In genomic region chr5:73204302-73204701, GRCh38 we compare ENCODE assay signal across 19 cellular contexts. TPM values are rescaled to one million over a fixed set of nuclear protein-coding genes. Genes with fewer than 3 reads are reported as not detected.
A peak's percentile ranks its signal among the peaks of the same experiment; 100 is the strongest.
DNase-seq lines count a peak whose midpoint lies in the region; TF ChIP-seq lines count a peak whose summit lies in the region.
"Had no signal": no experiment of that assay in that cellular context is flagged by ENCODE, and none has a peak within 500 bp of the region (broad histone marks: within the 10 kb centered on the region; RNA-seq: fewer than 3 reads in every experiment).

No MANE protein-coding gene starts in this region.

- H3K4me3 ChIP-seq in Jurkat, Clone E6-1 (ENCODE audit: low read length) = no peak overlapping the region
- no peak overlapping the region for H3K4me3 ChIP-seq in ascending aorta
- H3K4me3 ChIP-seq: adrenal gland, lung, prostate gland, tibial artery had no signal

- peaks cover 37% of the 10 kb centered on the region for H3K27me3 Mint-ChIP-seq in nephron progenitor cell (ENCODE audit: low read depth, poor library complexity)
- H3K27me3 Mint-ChIP-seq in activated CD4-positive, alpha-beta T cell treated with anti-CD3 and anti-CD28 coated beads, Interleukin-2, amount 10 ng/mL, durations not matched to agents 7 days and 5 days = peaks cover 55% of the 10 kb centered on the region

- H3K36me3 ChIP-seq in ascending aorta = no peaks in the 10 kb centered on the region
- H3K36me3 ChIP-seq: adrenal gland, prostate gland, tibial artery had no signal

- no peaks in the 10 kb centered on the region for H3K27me3 ChIP-seq in ascending aorta

- no peak overlapping the region for H3K27ac Mint-ChIP-seq in nephron progenitor cell
- no peak overlapping the region for H3K27ac Mint-ChIP-seq in activated CD4-positive, alpha-beta T cell treated with anti-CD3 and anti-CD28 coated beads, Interleukin-2, amount 10 ng/mL, durations not matched to agents 7 days and 5 days
- H3K27ac Mint-ChIP-seq: activated T-helper 2 cell treated with anti-CD3 and anti-CD28 coated beads, Interferon-gamma antibody, Interleukin-2, Interleukin-4, amounts not matched to agents 10 μg/mL and 5 μg/mL and 100 μg/mL, durations not matched to agents 14 hours and 24 hours and 36 hours; effector memory CD8-positive, alpha-beta T cell had no signal

- POLR2A ChIA-PET in activated CD4-positive, alpha-beta T cell treated with anti-CD3 and anti-CD28 coated beads, Interleukin-2, amount 10 ng/mL, durations not matched to agents 7 days and 5 days (lab: Charles Lee) = no interaction called here

- peak; percentile 53 for DNase-seq in Jurkat, Clone E6-1 (ENCODE audit: low read depth, low spot score)
- DNase-seq in NCI-H2029 (lab: John Stamatoyannopoulos, UW) = peak; percentile 93
- DNase-seq in NCI-H526 treated with DMSO at 0.1 percent for 48 hours (lab: John Stamatoyannopoulos, UW) = peak; percentile 68
- DNase-seq in myocyte (ENCODE audit: low read depth) = peak; percentile 85
- DNase-seq in nephron progenitor cell = no peak
- DNase-seq in ascending aorta (ENCODE audit: low spot score in 2 of 2) = no peak
- DNase-seq in activated CD4-positive, alpha-beta T cell treated with anti-CD3 and anti-CD28 coated beads, Interleukin-2, amount 10 ng/mL, durations not matched to agents 7 days and 5 days = no peak
- DNase-seq in AG08395 (ENCODE audit: low spot score) = no peak
- DNase-seq: adrenal gland; effector memory CD8-positive, alpha-beta T cell; GF-D8; head of caudate nucleus; naive thymus-derived CD8-positive, alpha-beta T cell; tibial artery had no signal

- intact Hi-C loops in ascending aorta (cut with DNase I) = loop anchor here (5.0 kb wide), 1 partner anchor 122 kb away; no protein-coding TSS in a partner anchor

- no peak overlapping the region for H3K4me3 Mint-ChIP-seq in nephron progenitor cell
- H3K4me3 Mint-ChIP-seq in activated CD4-positive, alpha-beta T cell treated with anti-CD3 and anti-CD28 coated beads, Interleukin-2, amount 10 ng/mL, durations not matched to agents 7 days and 5 days = no peak overlapping the region
- H3K4me3 Mint-ChIP-seq: central memory CD8-positive, alpha-beta T cell; effector memory CD8-positive, alpha-beta T cell; naive thymus-derived CD8-positive, alpha-beta T cell had no signal

- H3K4me1 ChIP-seq in ascending aorta = no peaks in the 10 kb centered on the region
- H3K4me1 ChIP-seq: adrenal gland, prostate gland had no signal

- CTCF ChIA-PET in activated CD4-positive, alpha-beta T cell treated with anti-CD3 and anti-CD28 coated beads, Interleukin-2, amount 10 ng/mL, durations not matched to agents 7 days and 5 days (lab: Charles Lee) = interaction anchor here (1.3 kb wide), 1 partner anchor 12 kb away, joined by 6 read pairs; no protein-coding TSS in a partner anchor

- TF ChIP-seq CTCF in nephron progenitor cell (IDR thresholded peaks at IDR 0.05) = no peak
- no peak for TF ChIP-seq CTCF in ascending aorta (IDR thresholded peaks at IDR 0.05)

- H3K36me3 Mint-ChIP-seq in nephron progenitor cell (ENCODE audit: low read depth) = peaks cover 10% of the 10 kb centered on the region
- no peaks in the 10 kb centered on the region for H3K36me3 Mint-ChIP-seq in activated CD4-positive, alpha-beta T cell treated with anti-CD3 and anti-CD28 coated beads, Interleukin-2, amount 10 ng/mL, durations not matched to agents 7 days and 5 days (ENCODE audit: low read depth)

- H3K4me1 Mint-ChIP-seq in nephron progenitor cell = peaks cover 34% of the 10 kb centered on the region
- H3K4me1 Mint-ChIP-seq in activated CD4-positive, alpha-beta T cell treated with anti-CD3 and anti-CD28 coated beads, Interleukin-2, amount 10 ng/mL, durations not matched to agents 7 days and 5 days = peaks cover 3% of the 10 kb centered on the region

- H3K9me3 ChIP-seq in ascending aorta = no peaks in the 10 kb centered on the region
- H3K9me3 ChIP-seq: adrenal gland, prostate gland had no signal

- peaks cover 24% of the 10 kb centered on the region for H3K9me3 Mint-ChIP-seq in nephron progenitor cell
- peaks cover 5% of the 10 kb centered on the region for H3K9me3 Mint-ChIP-seq in activated CD4-positive, alpha-beta T cell treated with anti-CD3 and anti-CD28 coated beads, Interleukin-2, amount 10 ng/mL, durations not matched to agents 7 days and 5 days
- H3K9me3 Mint-ChIP-seq: central memory CD8-positive, alpha-beta T cell had no signal

- H3K27ac ChIP-seq in ascending aorta = no peak overlapping the region
- H3K27ac ChIP-seq: adrenal gland, prostate gland, tibial artery had no signal

RNA-seq across cellular contexts. Expression of gene TMEM174, which starts 31.3 kb away (rescaled TPM):
- polyA plus RNA-seq in Jurkat, Clone E6-1 (2012; ENCODE audit: insufficient read depth, insufficient read length) = not detected
- total RNA-seq in myocyte (not detected in 2 replicates), ascending aorta (not detected)
- not detected for polyA plus RNA-seq in myocyte (2012)
- total RNA-seq in activated CD4-positive, alpha-beta T cell treated with anti-CD3 and anti-CD28 coated beads, Interleukin-2, amount 10 ng/mL, durations not matched to agents 7 days and 5 days = not detected
- total RNA-seq: activated T-helper 2 cell treated with anti-CD3 and anti-CD28 coated beads, Interferon-gamma antibody, Interleukin-2, Interleukin-4, amounts not matched to agents 10 μg/mL and 5 μg/mL and 100 μg/mL, durations not matched to agents 14 hours and 24 hours and 36 hours; adrenal gland; lung; naive thymus-derived CD8-positive, alpha-beta T cell; prostate gland; T-helper 1 cell treated with Interleukin-12 subunit alpha and Interleukin-12 subunit beta and Interleukin-4 antibody, amounts not matched to agents 30 ng/mL and 1 ng/mL, for 36 hours had no signal
- polyA plus RNA-seq: adrenal gland; lung; naive thymus-derived CD8-positive, alpha-beta T cell had no signal

Comparison
In these comparisons a context has a peak if more than half of its experiments do, and no peak if none do; other contexts are left out.
1. DNase-seq: peak in Jurkat, Clone E6-1 (single experiment), NCI-H2029 (single experiment), NCI-H526 treated with DMSO at 0.1 percent for 48 hours (single experiment) and myocyte (single experiment); none in nephron progenitor cell (single experiment), ascending aorta (0 of 2), activated CD4-positive, alpha-beta T cell treated with anti-CD3 and anti-CD28 coated beads, Interleukin-2, amount 10 ng/mL, durations not matched to agents 7 days and 5 days (single experiment) and AG08395 (single experiment).